In genomic region chr1:58783993-58784757, GRCh38 we compare ENCODE assay signal across 8 cellular contexts. TPM values are rescaled to one million over a fixed set of nuclear protein-coding genes. Genes with fewer than 3 reads are reported as not detected.
A peak's percentile ranks its signal among the peaks of the same experiment; 100 is the strongest.
DNase-seq lines count a peak whose midpoint lies in the region; ATAC-seq and TF ChIP-seq lines count a peak whose summit lies in the region.

Gene JUN, minus strand, starts transcription at chr1:58784047. Its CDS starts 977 bp downstream, at chr1:58783070.

- no peaks in the 10 kb centered on the region for H3K27me3 ChIP-seq in CD8-positive, alpha-beta memory T cell (ENCODE audit: insufficient read depth, low read length, poor library complexity, severe bottlenecking)
- no peaks in the 10 kb centered on the region for H3K27me3 ChIP-seq in lung (ENCODE audit: control insufficient read depth, insufficient read depth)

- DNase-seq in CD8-positive, alpha-beta memory T cell = peak; percentile 97 to 100 (median 98)
- DNase-seq in GM20000 (ENCODE audit: low spot score) (peak; percentile 98), HT-29 (ENCODE audit: low spot score) (peak; percentile 100), NOMO-1 (lab: John Stamatoyannopoulos, UW; ENCODE audit: unreplicated experiment in 2 of 2) (peak; percentile 91 to 93), lung (ENCODE audit: low spot score) (peak; percentile 99)
- peak; percentile 98 for DNase-seq in effector CD8-positive, alpha-beta T cell (lab: John Stamatoyannopoulos, UW)
- peak; percentile 93 to 98 (median 97) for DNase-seq in stimulated activated CD4-positive, alpha-beta T cell treated with anti-CD3 and anti-CD28 coated beads, TNF-alpha, amount 100 ng/mL, for 4 hours (ENCODE audit: low read depth in 3 of 3)

- H3K4me1 Mint-ChIP-seq in CD8-positive, alpha-beta memory T cell = peaks cover 25 to 60% (median 43%) of the 10 kb centered on the region in 3 donors

- no peak for TF ChIP-seq CTCF in GM20000 (IDR thresholded peaks at IDR 0.05; ENCODE audit: extremely low read depth, missing control alignments)
- no peak for TF ChIP-seq CTCF in lung (IDR thresholded peaks at IDR 0.05; ENCODE audit: control extremely low read depth, extremely low read depth)

- peak within 1 kb of the TSS; percentile 92 for H3K4me3 ChIP-seq in CD8-positive, alpha-beta memory T cell (ENCODE audit: low read length)
- H3K4me3 ChIP-seq in lung = peak within 1 kb of the TSS; percentile 90

- CTCF ChIA-PET in CD8-positive, alpha-beta memory T cell (lab: Charles Lee) = interaction anchor here (0.8 to 3.2 kb wide), 13 partner anchors 18 to 921 kb away, joined by 3 to 10 read pairs (median 4); partner anchors contain the start of genes FGGY and MYSM1
- CTCF ChIA-PET in activated CD8-positive, alpha-beta memory T cell treated with anti-CD3 and anti-CD28 coated beads for 36 hours (lab: Charles Lee) = interaction anchor here (0.9 to 1.8 kb wide), 2 partner anchors 28 to 261 kb away, joined by 3 to 6 read pairs; no protein-coding TSS in a partner anchor

- peak within 1 kb of the TSS; percentile 95 to 100 (median 100) for H3K27ac Mint-ChIP-seq in CD8-positive, alpha-beta memory T cell

- H3K36me3 Mint-ChIP-seq in CD8-positive, alpha-beta memory T cell = peaks cover 12 to 42% (median 19%) of the 10 kb centered on the region in 3 donors

- peak within 1 kb of the TSS; percentile 99 for H3K27ac ChIP-seq in CD8-positive, alpha-beta memory T cell (ENCODE audit: low read depth, low read length)
- peak within 1 kb of the TSS; percentile 100 for H3K27ac ChIP-seq in lung (ENCODE audit: low read depth in 1 of 2, low read length in 1 of 2)

- peak within 1 kb of the TSS; percentile 86 to 97 (median 92) for H3K4me3 Mint-ChIP-seq in CD8-positive, alpha-beta memory T cell

- H3K9me3 ChIP-seq in CD8-positive, alpha-beta memory T cell (ENCODE audit: low read length) = no peaks in the 10 kb centered on the region
- H3K9me3 ChIP-seq in lung (ENCODE audit: control insufficient read depth in 2 of 2, insufficient read depth in 1 of 2, low read length in 1 of 2) = no peaks in the 10 kb centered on the region

- 0% methylated on average over 56 to 57 of the region's 57 CpGs for WGBS in lung, 2 donors

- H3K27me3 Mint-ChIP-seq in CD8-positive, alpha-beta memory T cell = peaks cover 0 to 19% of the 10 kb centered on the region in 2 donors

- no peaks in the 10 kb centered on the region for H3K36me3 ChIP-seq in CD8-positive, alpha-beta memory T cell (ENCODE audit: insufficient read depth, low read length)
- peaks cover 0 to 7% of the 10 kb centered on the region in 2 donors for H3K36me3 ChIP-seq in lung (ENCODE audit: control insufficient read depth in 2 of 2, insufficient read depth in 2 of 2, low read length in 2 of 2)

- POLR2A ChIA-PET in CD8-positive, alpha-beta memory T cell (lab: Charles Lee) = interaction anchor here (0.6 to 4.8 kb wide), 21 partner anchors 11 to 1029 kb away, joined by 3 to 33 read pairs (median 5); partner anchors contain the start of gene FGGY
- POLR2A ChIA-PET in activated CD8-positive, alpha-beta memory T cell treated with anti-CD3 and anti-CD28 coated beads for 36 hours (lab: Charles Lee) = interaction anchor here (0.6 to 2.4 kb wide), 12 partner anchors 12 to 1096 kb away, joined by 3 to 15 read pairs (median 4); partner anchors contain the start of genes FGGY and OMA1

- H3K9me3 Mint-ChIP-seq in CD8-positive, alpha-beta memory T cell = peaks cover 0 to 10% (median 3%) of the 10 kb centered on the region in 5 donors

- peaks cover 19% of the 10 kb centered on the region for H3K4me1 ChIP-seq in CD8-positive, alpha-beta memory T cell (ENCODE audit: insufficient read depth, low read length)
- H3K4me1 ChIP-seq in lung (ENCODE audit: control insufficient read depth in 2 of 2, insufficient read depth in 2 of 2, low read length in 2 of 2) = peaks cover 0 to 5% of the 10 kb centered on the region in 2 donors

- ATAC-seq in lung (ENCODE audit: insufficient read depth, low FRiP score) = peak; percentile 86

RNA-seq across cellular contexts. Expression of gene JUN, which starts in this region (rescaled TPM):
- 10 to 100 TPM; 25.5 to 27.7 TPM for total RNA-seq in CD8-positive, alpha-beta memory T cell
- polyA plus RNA-seq in CD8-positive, alpha-beta memory T cell = 163 TPM
- 531 and 547 TPM in 2 replicates for total RNA-seq in HT-29 (2014; rRNA removed; shearing (Covaris generic))
- 10 to 100 TPM; 16.1 to 17.1 TPM for total RNA-seq in activated CD8-positive, alpha-beta memory T cell treated with anti-CD3 and anti-CD28 coated beads for 36 hours
- total RNA-seq in lung = 100 to 1,000 TPM; 144 to 584 TPM
- polyA plus RNA-seq in lung = 100 to 1,000 TPM in 1 of 2 donors, 10 to 100 TPM in 1; 78.1 to 140 TPM

Comparison
In these comparisons a context has a peak if more than half of its experiments do, and no peak if none do; other contexts are left out.
1. Peak in every context shown above with its lines: DNase-seq, ATAC-seq, H3K4me3 ChIP-seq and H3K27ac ChIP-seq.
2. RNA of gene JUN (total RNA-seq): 144 to 584 TPM in lung and 531 to 547 TPM in HT-29; 25.5 to 27.7 TPM in CD8-positive, alpha-beta memory T cell and 16.1 to 17.1 TPM in activated CD8-positive, alpha-beta memory T cell treated with anti-CD3 and anti-CD28 coated beads for 36 hours; every median in the first group is over 4 times any median in the second.